In the genomic region with DNA sequence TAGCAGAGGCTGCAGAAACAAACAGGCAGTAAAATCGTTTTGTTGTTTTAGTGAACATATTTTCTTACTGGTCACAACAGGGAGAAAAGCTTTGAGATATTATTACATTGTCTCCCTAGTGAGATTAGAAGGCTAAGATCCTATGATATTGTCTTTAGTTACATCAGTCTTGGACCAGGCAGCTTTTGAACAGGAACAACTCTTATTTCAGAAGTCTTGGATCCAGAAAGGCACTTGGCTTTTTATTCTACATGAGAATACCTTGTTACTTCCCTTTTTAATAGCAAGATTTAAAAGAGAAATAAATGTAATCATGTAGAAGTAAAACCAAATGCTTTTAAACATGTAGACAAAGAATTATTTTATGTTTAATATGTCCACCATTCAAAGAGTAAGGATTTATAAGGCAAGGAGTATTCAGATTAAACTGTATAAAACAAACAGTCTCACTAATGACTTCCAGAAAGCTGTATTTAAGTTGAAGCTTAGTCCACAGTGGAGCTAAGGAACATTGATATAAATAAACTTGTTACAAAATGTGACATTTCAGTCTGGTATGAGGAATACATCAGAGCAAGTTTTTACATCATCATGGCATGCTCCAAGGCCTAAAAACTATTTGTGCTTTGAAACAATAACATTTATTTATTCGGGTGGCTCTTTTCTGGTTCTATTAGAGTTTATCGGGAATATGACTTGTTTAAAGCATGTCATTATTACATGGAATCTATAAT, we compare ENCODE assay signal across 19 cellular contexts.
DNase-seq lines count a peak whose midpoint lies in the region; ATAC-seq and TF ChIP-seq lines count a peak whose summit lies in the region.
"Had no signal": no experiment of that assay in that cellular context is flagged by ENCODE, and none has a peak within 500 bp of the region (broad histone marks: within the 10 kb centered on the region; RNA-seq: fewer than 3 reads in every experiment).

No MANE protein-coding gene starts in this region.

- no peak overlapping the region for H2AK5ac ChIP-seq in IMR-90 (ENCODE audit: low read depth, low read length)

- CTCF ChIA-PET in AG04450 (lab: Charles Lee) = interaction anchor here (1.2 to 1.4 kb wide), 2 partner anchors 9 to 971 kb away, joined by 3 read pairs; no protein-coding TSS in a partner anchor
- CTCF ChIA-PET in IMR-90 (lab: Yijun Ruan, JAX) = interaction anchor here (0.6 to 1.2 kb wide), 3 partner anchors 9 to 510 kb away, joined by 3 read pairs; no protein-coding TSS in a partner anchor

- H3K4me1 ChIP-seq in IMR-90 (ENCODE audit: control insufficient read depth, insufficient read depth, low read length) (no peaks in the 10 kb centered on the region), body of pancreas (no peaks in the 10 kb centered on the region)
- H3K4me1 ChIP-seq: Peyer's patch had no signal

- H2AK9ac ChIP-seq in IMR-90 (replicated peaks; ENCODE audit: low read depth, low read length, poor library complexity) = no peak overlapping the region

- dilution Hi-C loops in IMR-90 (cut with HindIII; ENCODE audit: low sequenced_read_pairs, unreplicated experiment) = no loop called here

- TF ChIP-seq CTCF in AG04450 (IDR thresholded peaks at IDR 0.05; ENCODE audit: low read depth, low read length) = no peak
- no peak for TF ChIP-seq CTCF in IMR-90 (conservative IDR thresholded peaks at IDR 0.05; ENCODE audit: low read depth, low read length)
- TF ChIP-seq CTCF in foreskin fibroblast (IDR thresholded peaks at IDR 0.05; ENCODE audit: low read depth, low read length) = no peak
- TF ChIP-seq CTCF in body of pancreas (IDR thresholded peaks at IDR 0.05) = no peak

- intact Hi-C loops in IMR-90 (cut with micrococcal nuclease) (no loop called here), body of pancreas (cut with DNase I) (no loop called here)

- no peak for TF ChIP-seq RAD21 in IMR-90 (IDR thresholded peaks at IDR 0.05; ENCODE audit: low read length)

- no peak overlapping the region for H2BK120ac ChIP-seq in IMR-90 (ENCODE audit: low read depth, low read length)

- H3K18ac ChIP-seq in IMR-90 (ENCODE audit: low read depth, low read length) = no peak overlapping the region

- H3K9me1 ChIP-seq in IMR-90 (ENCODE audit: insufficient read depth, low read length) = peaks cover 5% of the 10 kb centered on the region; the same call in 1 of the 2 replicates

- peak overlapping the region; percentile 69 for H2BK5ac ChIP-seq in IMR-90 (ENCODE audit: low read depth, low read length, poor library complexity, severe bottlenecking)

- WGBS in IMR-90 (ENCODE audit: extremely low coverage in 2 of 2, insufficient read length in 1 of 2), 2 experiments = no CpG with 5 or more reads among the region's 3 CpGs
- 75 to 86% methylated on average over 3 of the region's 3 CpGs for WGBS in body of pancreas, 2 donors

- H3K56ac ChIP-seq in IMR-90 (ENCODE audit: extremely low read depth, insufficient read depth, low read length) = no peak overlapping the region

- in situ Hi-C loops in IMR-90 (cut with MboI; ENCODE audit: low sequenced_read_pairs) = loop anchor here (25.0 kb wide), 1 partner anchor 975 kb away; the partner anchor contains the start of genes PPM1J and RHOC

- POLR2A ChIA-PET in AG04450 (lab: Yijun Ruan, JAX) = no interaction called here
- POLR2A ChIA-PET in IMR-90 (lab: Charles Lee; ENCODE audit: unreplicated experiment) = no interaction called here

- no peak overlapping the region for H4K8ac ChIP-seq in IMR-90 (ENCODE audit: low read depth in 2 of 2, low read length in 2 of 2)

- no peak overlapping the region for H4K5ac ChIP-seq in IMR-90 (ENCODE audit: low read depth, low read length)

- H3K4ac ChIP-seq in IMR-90 (ENCODE audit: low read depth, low read length) = no peak overlapping the region

- H3K4me2 ChIP-seq in IMR-90 (ENCODE audit: low read depth, low read length) = no peak overlapping the region

- no TSS peak for BruUV-seq in IMR-90 (replicated peaks; lab: Mats Ljungman, UMichigan)

- H3K27ac ChIP-seq in AG04450 (ENCODE audit: low read depth, low read length) = no peak overlapping the region
- H3K27ac ChIP-seq in IMR-90 (ENCODE audit: insufficient read depth, low read length) = no peak overlapping the region
- no peak overlapping the region for H3K27ac ChIP-seq in body of pancreas
- H3K27ac ChIP-seq: Peyer's patch had no signal

- H3K9ac ChIP-seq in IMR-90 (ENCODE audit: low read depth, low read length) = no peak overlapping the region

- no peaks in the 10 kb centered on the region for H3K27me3 ChIP-seq in AG04450 (ENCODE audit: control insufficient read depth, insufficient read depth, low read length)
- no peaks in the 10 kb centered on the region for H3K27me3 ChIP-seq in IMR-90 (ENCODE audit: control insufficient read depth, insufficient read depth, low read length)
- no peaks in the 10 kb centered on the region for H3K27me3 ChIP-seq in body of pancreas
- H3K27me3 ChIP-seq: BE2C, Peyer's patch had no signal

- no peak for TF ChIP-seq POLR2A in IMR-90 (IDR thresholded peaks at IDR 0.05; ENCODE audit: low read depth, low read length)
- TF ChIP-seq POLR2A in body of pancreas (IDR thresholded peaks at IDR 0.05) = no peak

- H3K36me3 ChIP-seq in IMR-90 (ENCODE audit: control insufficient read depth, insufficient read depth, low read length) (peaks cover 5% of the 10 kb centered on the region), body of pancreas (replicated peaks in 1 of 2; ENCODE audit: insufficient read depth in 1 of 2, low read depth in 2 of 2) (no peaks in the 10 kb centered on the region)

- H3K23ac ChIP-seq in IMR-90 (ENCODE audit: low read depth, low read length) = no peak overlapping the region

- no peak overlapping the region for H2BK20ac ChIP-seq in IMR-90 (ENCODE audit: low read depth, low read length)

- H3K79me1 ChIP-seq in IMR-90 (ENCODE audit: low read depth in 1 of 2, low read length in 2 of 2) = no peaks in the 10 kb centered on the region; a peak in 1 of 4 replicates

- H3K9me3 ChIP-seq in AG04450 (ENCODE audit: control insufficient read depth, insufficient read depth, low read length) (no peaks in the 10 kb centered on the region), IMR-90 (ENCODE audit: control insufficient read depth, insufficient read depth, low read length) (no peaks in the 10 kb centered on the region), body of pancreas (no peaks in the 10 kb centered on the region)
- H3K9me3 ChIP-seq: BE2C, Peyer's patch had no signal

- peak; percentile 33 for DNase-seq in AG04450 (ENCODE audit: low read depth, low spot score)
- peak; percentile 81 for DNase-seq in IMR-90
- peak; percentile 76 for DNase-seq in dedifferentiated amniotic fluid mesenchymal stem cell (ENCODE audit: extremely low spot score)
- DNase-seq in foreskin fibroblast = peak; percentile 21 to 63
- no peak for DNase-seq in stimulated activated CD4-positive, alpha-beta T cell treated with anti-CD3 and anti-CD28 coated beads, Interleukin-2, amount 100 ng/mL, for 48 hours
- no peak for DNase-seq in T-helper 2 cell
- DNase-seq in body of pancreas = no peak
- DNase-seq: BE2C; CD8-positive, alpha-beta T cell; DND-41; GF-D8; NCI-H1417; NCI-H2029; NCI-H2171 treated with DMSO at 0.1 percent for 48 hours; NCI-H510A treated with DMSO at 0.1 percent for 48 hours; Peyer's patch; Right ventricle myocardium superior had no signal

- H4K20me1 ChIP-seq in IMR-90 (ENCODE audit: insufficient read depth, low read length) = no peaks in the 10 kb centered on the region

- ATAC-seq in IMR-90 (ENCODE audit: low read depth) = peak; percentile 72
- ATAC-seq in GM18909 (IDR thresholded peaks at IDR 0.05; ENCODE audit: poor library complexity, unreplicated experiment) = no peak
- no peak for ATAC-seq in body of pancreas
- ATAC-seq: CD8-positive, alpha-beta T cell; HCT116 had no signal

- no peak overlapping the region for H2AFZ ChIP-seq in IMR-90 (replicated peaks; ENCODE audit: low read length, poor library complexity)

- H2BK15ac ChIP-seq in IMR-90 (ENCODE audit: low read depth, low read length) = no peak overlapping the region

- no peak overlapping the region for H3K14ac ChIP-seq in IMR-90 (replicated peaks; ENCODE audit: low read depth, low read length)

- H4K91ac ChIP-seq in IMR-90 (ENCODE audit: insufficient read depth, low read depth, low read length) = no peak overlapping the region

- H3K4me3 ChIP-seq in AG04450 (ENCODE audit: low read depth, low read length) = no peak overlapping the region
- no peak overlapping the region for H3K4me3 ChIP-seq in IMR-90 (ENCODE audit: insufficient read depth, low read depth, low read length)
- H3K4me3 ChIP-seq in foreskin fibroblast (ENCODE audit: low read depth in 1 of 2, low read length in 2 of 2) = no peak overlapping the region
- no peak overlapping the region for H3K4me3 ChIP-seq in body of pancreas
- H3K4me3 ChIP-seq: Peyer's patch had no signal

TF ChIP-seq in IMR-90, 13 proteins besides CTCF, POLR2A, EP300 and RAD21:
- peak; percentile 38; the same call in 1 of the 2 replicates for TF ChIP-seq CEBPB (IDR thresholded peaks at IDR 0.05; ENCODE audit: low read depth, low read length)
- TF ChIP-seq USF2 (IDR thresholded peaks at IDR 0.05; ENCODE audit: low read depth, low read length) = no peak
- no peak for TF ChIP-seq BHLHE40 (IDR thresholded peaks at IDR 0.05; ENCODE audit: low read depth, low read length)

Comparison
In these comparisons a context has a peak if more than half of its experiments do, and no peak if none do; other contexts are left out.
1. DNase-seq: peak in AG04450 (single experiment), IMR-90 (single experiment), dedifferentiated amniotic fluid mesenchymal stem cell (single experiment) and foreskin fibroblast (2 of 2); none in stimulated activated CD4-positive, alpha-beta T cell treated with anti-CD3 and anti-CD28 coated beads, Interleukin-2, amount 100 ng/mL, for 48 hours (0 of 2), T-helper 2 cell (0 of 5) and body of pancreas (0 of 4).